In the genomic region with DNA sequence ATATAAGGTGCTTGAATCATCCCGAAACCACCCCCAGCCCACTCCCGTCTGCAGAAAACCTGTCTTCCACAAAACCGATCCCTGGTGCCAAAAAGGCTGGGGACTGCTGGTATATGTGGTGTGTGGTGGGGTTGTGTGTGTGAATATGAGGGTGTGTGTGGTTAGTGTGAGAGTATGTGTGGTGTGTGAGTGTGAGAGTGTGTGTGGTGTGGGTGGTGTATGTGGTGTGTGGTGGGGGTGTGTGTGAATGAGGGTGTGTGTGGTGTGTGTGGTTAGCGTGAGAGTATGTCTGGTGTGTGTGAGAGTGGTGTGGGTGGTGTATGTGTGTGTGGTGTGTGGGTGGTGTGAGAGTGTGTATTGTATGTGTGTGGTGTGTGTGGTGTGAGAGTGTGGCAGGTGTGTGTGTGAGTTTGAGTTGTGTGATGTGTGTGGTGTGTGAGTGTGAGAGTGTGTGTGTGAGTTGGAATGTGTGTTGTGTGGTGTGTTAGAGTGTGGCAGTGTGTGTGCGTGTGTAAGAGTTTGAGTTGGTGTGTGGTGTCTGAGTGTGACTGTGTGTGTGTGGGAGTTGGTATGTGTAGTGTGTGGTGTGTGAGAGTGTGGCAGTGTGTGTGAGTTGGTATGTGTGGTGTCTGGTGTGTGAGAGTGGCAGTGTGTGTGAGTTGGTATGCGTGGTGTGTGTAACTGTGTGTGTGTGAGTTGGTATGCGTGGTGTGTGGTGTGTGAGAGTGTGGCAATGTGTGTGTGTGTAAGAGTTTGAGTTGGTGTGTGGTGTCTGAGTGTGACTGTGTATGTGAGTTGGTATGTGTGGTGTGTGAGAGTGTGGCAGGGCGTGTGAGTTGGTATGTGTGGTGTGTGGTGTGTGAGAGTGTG, we compare ENCODE assay signal across 2 cellular contexts.
TF ChIP-seq lines count a peak whose summit lies in the region.

No MANE protein-coding gene starts in this region.

TF ChIP-seq in HepG2, 621 proteins besides CTCF, POLR2A, EP300 and RAD21 (continued from another document):
- TF ChIP-seq RAD51 (IDR thresholded peaks at IDR 0.05; ENCODE audit: borderline replicate concordance) (no peak), ERF (CRISPR knock-in tag; IDR thresholded peaks at IDR 0.05) (no peak), ZNF747 (CRISPR knock-in tag; IDR thresholded peaks at IDR 0.05; ENCODE audit: borderline replicate concordance) (no peak), ARID2 (CRISPR knock-in tag; IDR thresholded peaks at IDR 0.05; ENCODE audit: borderline replicate concordance) (no peak)
- TF ChIP-seq, protein P1, sequence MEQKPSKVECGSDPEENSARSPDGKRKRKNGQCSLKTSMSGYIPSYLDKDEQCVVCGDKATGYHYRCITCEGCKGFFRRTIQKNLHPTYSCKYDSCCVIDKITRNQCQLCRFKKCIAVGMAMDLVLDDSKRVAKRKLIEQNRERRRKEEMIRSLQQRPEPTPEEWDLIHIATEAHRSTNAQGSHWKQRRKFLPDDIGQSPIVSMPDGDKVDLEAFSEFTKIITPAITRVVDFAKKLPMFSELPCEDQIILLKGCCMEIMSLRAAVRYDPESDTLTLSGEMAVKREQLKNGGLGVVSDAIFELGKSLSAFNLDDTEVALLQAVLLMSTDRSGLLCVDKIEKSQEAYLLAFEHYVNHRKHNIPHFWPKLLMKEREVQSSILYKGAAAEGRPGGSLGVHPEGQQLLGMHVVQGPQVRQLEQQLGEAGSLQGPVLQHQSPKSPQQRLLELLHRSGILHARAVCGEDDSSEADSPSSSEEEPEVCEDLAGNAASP (CRISPR knock-in tag; IDR thresholded peaks at IDR 0.05; ENCODE audit: borderline replicate concordance), result no peak
- TF ChIP-seq, protein P2, sequence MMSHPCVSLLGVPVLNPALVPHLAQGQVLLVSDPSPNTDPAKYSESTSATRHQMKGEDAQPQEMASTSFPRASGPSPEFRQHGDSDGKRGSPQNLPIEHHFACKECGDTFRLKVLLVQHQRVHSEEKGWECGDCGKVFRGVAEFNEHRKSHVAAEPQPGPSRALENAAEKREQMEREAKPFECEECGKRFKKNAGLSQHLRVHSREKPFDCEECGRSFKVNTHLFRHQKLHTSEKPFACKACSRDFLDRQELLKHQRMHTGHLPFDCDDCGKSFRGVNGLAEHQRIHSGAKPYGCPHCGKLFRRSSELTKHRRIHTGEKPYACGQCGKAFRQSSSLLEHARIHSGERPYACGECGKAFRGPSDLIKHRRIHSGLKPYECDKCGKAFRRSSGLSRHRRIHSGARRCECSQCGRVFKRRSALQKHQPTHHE (CRISPR knock-in tag; IDR thresholded peaks at IDR 0.05; ENCODE audit: borderline replicate concordance), result no peak

TF ChIP-seq in GM12878, 131 proteins besides CTCF, POLR2A, EP300 and RAD21 (continued from another document):
- TF ChIP-seq, protein P3, sequence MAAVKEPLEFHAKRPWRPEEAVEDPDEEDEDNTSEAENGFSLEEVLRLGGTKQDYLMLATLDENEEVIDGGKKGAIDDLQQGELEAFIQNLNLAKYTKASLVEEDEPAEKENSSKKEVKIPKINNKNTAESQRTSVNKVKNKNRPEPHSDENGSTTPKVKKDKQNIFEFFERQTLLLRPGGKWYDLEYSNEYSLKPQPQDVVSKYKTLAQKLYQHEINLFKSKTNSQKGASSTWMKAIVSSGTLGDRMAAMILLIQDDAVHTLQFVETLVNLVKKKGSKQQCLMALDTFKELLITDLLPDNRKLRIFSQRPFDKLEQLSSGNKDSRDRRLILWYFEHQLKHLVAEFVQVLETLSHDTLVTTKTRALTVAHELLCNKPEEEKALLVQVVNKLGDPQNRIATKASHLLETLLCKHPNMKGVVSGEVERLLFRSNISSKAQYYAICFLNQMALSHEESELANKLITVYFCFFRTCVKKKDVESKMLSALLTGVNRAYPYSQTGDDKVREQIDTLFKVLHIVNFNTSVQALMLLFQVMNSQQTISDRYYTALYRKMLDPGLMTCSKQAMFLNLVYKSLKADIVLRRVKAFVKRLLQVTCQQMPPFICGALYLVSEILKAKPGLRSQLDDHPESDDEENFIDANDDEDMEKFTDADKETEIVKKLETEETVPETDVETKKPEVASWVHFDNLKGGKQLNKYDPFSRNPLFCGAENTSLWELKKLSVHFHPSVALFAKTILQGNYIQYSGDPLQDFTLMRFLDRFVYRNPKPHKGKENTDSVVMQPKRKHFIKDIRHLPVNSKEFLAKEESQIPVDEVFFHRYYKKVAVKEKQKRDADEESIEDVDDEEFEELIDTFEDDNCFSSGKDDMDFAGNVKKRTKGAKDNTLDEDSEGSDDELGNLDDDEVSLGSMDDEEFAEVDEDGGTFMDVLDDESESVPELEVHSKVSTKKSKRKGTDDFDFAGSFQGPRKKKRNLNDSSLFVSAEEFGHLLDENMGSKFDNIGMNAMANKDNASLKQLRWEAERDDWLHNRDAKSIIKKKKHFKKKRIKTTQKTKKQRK (IDR thresholded peaks at IDR 0.05; ENCODE audit: low read depth, low read length), result no peak
- TF ChIP-seq NFYA (IDR thresholded peaks at IDR 0.05; ENCODE audit: borderline replicate concordance, low read depth, low read length), result no peak
- no peak for TF ChIP-seq SIN3A (IDR thresholded peaks at IDR 0.05; ENCODE audit: low read depth, low read length)
- TF ChIP-seq BHLHE40 (IDR thresholded peaks at IDR 0.05; ENCODE audit: borderline replicate concordance in 1 of 2, low read depth in 2 of 2, low read length in 1 of 2), result peak in 1 of 2 experiments; percentile 51; a peak in 2 of 4 replicates
- no peak for TF ChIP-seq CREM (IDR thresholded peaks at IDR 0.05; ENCODE audit: low read depth)
- TF ChIP-seq IKZF2 (IDR thresholded peaks at IDR 0.05), result peak in 1 of 2 experiments; percentile 29; a peak in 2 of 4 replicates
- TF ChIP-seq NBN (IDR thresholded peaks at IDR 0.05), result peak; percentile 71; the same call in 1 of the 2 replicates
- TF ChIP-seq ZZZ3 (IDR thresholded peaks at IDR 0.05; ENCODE audit: control insufficient read depth, insufficient read length, low read depth), result no peak
- TF ChIP-seq GATAD2B (conservative IDR thresholded peaks at IDR 0.05; ENCODE audit: low read depth), result no peak
- TF ChIP-seq, protein P4, sequence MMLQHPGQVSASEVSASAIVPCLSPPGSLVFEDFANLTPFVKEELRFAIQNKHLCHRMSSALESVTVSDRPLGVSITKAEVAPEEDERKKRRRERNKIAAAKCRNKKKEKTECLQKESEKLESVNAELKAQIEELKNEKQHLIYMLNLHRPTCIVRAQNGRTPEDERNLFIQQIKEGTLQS (IDR thresholded peaks at IDR 0.05; ENCODE audit: borderline replicate concordance, extremely low read depth, low read depth, low read length), result no peak
- TF ChIP-seq CBX5 (IDR thresholded peaks at IDR 0.05; ENCODE audit: low read depth), result no peak
- 0 out of 2 replicates have a peak, but pooled peaks have one; percentile 4 for TF ChIP-seq RUNX3 (IDR thresholded peaks at IDR 0.05; ENCODE audit: low read length)
- TF ChIP-seq, protein P5, sequence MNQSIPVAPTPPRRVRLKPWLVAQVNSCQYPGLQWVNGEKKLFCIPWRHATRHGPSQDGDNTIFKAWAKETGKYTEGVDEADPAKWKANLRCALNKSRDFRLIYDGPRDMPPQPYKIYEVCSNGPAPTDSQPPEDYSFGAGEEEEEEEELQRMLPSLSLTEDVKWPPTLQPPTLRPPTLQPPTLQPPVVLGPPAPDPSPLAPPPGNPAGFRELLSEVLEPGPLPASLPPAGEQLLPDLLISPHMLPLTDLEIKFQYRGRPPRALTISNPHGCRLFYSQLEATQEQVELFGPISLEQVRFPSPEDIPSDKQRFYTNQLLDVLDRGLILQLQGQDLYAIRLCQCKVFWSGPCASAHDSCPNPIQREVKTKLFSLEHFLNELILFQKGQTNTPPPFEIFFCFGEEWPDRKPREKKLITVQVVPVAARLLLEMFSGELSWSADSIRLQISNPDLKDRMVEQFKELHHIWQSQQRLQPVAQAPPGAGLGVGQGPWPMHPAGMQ (IDR thresholded peaks at IDR 0.05; ENCODE audit: borderline replicate concordance), result peak; percentile 54; the same call in 1 of the 2 replicates
- peak; percentile 74 for TF ChIP-seq ATF7 (IDR thresholded peaks at IDR 0.05; ENCODE audit: low read depth)
- TF ChIP-seq MTA2 (IDR thresholded peaks at IDR 0.05; ENCODE audit: low read depth), result peak; percentile 59; the same call in 1 of the 2 replicates
- peak; percentile 17 for TF ChIP-seq SMAD1 (IDR thresholded peaks at IDR 0.05; ENCODE audit: low read depth, partially characterized antibody)
- TF ChIP-seq TARDBP (IDR thresholded peaks at IDR 0.05; ENCODE audit: borderline replicate concordance), result no peak
TF ChIP-seq in GM12878: peak in this region for 15.
